In the genomic region with DNA sequence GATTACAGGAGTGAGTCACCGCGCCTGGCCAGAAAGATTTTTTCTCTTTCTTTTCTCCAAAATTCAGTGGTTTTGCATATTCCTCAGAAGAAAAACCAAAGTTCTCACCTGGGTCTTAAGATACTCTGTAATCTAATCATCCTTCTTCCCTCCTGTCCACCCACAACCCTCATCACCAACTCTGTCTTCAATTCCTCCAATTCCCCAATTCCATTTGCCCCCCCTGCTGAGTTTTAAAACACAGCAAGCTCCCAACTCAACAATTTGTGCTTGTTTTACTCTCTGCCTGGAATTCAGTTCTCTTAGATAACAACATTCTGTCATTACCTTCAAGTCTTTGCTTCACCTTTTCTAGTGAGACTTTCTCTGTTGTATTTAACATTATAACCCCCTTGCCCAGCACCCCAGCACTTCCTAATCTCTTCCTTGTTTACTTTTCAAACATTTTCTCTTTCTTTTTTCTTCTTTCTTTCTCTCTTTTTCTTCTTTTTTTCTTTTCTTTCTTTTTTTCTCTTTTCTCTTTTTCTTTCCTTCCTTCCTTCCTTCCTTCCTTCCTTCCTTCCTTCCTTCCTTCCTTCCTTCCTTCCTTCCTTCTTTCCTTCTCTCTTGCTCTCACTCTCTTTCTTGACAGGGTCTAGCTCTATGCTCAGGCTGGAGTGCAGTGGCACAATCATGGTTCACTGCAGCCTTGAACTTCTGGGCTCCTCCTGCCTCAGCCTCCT, we compare ENCODE assay signal across 1 cellular context.
A peak's percentile ranks its signal among the peaks of the same experiment; 100 is the strongest.
TF ChIP-seq lines count a peak whose summit lies in the region.

No MANE protein-coding gene starts in this region.

TF ChIP-seq in K562, 482 proteins besides CTCF, POLR2A, EP300 and RAD21:
- TF ChIP-seq, protein P1, sequence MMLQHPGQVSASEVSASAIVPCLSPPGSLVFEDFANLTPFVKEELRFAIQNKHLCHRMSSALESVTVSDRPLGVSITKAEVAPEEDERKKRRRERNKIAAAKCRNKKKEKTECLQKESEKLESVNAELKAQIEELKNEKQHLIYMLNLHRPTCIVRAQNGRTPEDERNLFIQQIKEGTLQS (IDR thresholded peaks at IDR 0.05) = 0 out of 2 replicates have a peak, but pooled peaks have one; percentile 8
- TF ChIP-seq, protein P1 (CRISPR knock-in tag; conservative IDR thresholded peaks at IDR 0.05) = no peak
- TF ChIP-seq ZNF449 (CRISPR knock-in tag; IDR thresholded peaks at IDR 0.05) (no peak), SAFB (IDR thresholded peaks at IDR 0.05; ENCODE audit: borderline replicate concordance, low read depth, low read length) (no peak), DLX4 (CRISPR knock-in tag; IDR thresholded peaks at IDR 0.05) (no peak), SRSF3 (IDR thresholded peaks at IDR 0.05; ENCODE audit: insufficient read depth, low read length) (no peak), CHD1 (IDR thresholded peaks at IDR 0.05; ENCODE audit: low read length) (no peak), CCNT2 (IDR thresholded peaks at IDR 0.05; ENCODE audit: borderline replicate concordance, extremely low read depth, insufficient read length, low read depth, low read length) (no peak)
- TF ChIP-seq, protein P2, sequence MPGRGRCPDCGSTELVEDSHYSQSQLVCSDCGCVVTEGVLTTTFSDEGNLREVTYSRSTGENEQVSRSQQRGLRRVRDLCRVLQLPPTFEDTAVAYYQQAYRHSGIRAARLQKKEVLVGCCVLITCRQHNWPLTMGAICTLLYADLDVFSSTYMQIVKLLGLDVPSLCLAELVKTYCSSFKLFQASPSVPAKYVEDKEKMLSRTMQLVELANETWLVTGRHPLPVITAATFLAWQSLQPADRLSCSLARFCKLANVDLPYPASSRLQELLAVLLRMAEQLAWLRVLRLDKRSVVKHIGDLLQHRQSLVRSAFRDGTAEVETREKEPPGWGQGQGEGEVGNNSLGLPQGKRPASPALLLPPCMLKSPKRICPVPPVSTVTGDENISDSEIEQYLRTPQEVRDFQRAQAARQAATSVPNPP (IDR thresholded peaks at IDR 0.05; ENCODE audit: borderline replicate concordance, insufficient read depth, insufficient read length) = no peak
- TF ChIP-seq, protein P3, sequence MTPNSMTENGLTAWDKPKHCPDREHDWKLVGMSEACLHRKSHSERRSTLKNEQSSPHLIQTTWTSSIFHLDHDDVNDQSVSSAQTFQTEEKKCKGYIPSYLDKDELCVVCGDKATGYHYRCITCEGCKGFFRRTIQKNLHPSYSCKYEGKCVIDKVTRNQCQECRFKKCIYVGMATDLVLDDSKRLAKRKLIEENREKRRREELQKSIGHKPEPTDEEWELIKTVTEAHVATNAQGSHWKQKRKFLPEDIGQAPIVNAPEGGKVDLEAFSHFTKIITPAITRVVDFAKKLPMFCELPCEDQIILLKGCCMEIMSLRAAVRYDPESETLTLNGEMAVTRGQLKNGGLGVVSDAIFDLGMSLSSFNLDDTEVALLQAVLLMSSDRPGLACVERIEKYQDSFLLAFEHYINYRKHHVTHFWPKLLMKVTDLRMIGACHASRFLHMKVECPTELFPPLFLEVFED (CRISPR knock-in tag; conservative IDR thresholded peaks at IDR 0.05) = 0 out of 2 replicates have a peak, but pooled peaks have one; percentile 29
